ENCODE assay signal across 13 cellular contexts in the genomic region with DNA sequence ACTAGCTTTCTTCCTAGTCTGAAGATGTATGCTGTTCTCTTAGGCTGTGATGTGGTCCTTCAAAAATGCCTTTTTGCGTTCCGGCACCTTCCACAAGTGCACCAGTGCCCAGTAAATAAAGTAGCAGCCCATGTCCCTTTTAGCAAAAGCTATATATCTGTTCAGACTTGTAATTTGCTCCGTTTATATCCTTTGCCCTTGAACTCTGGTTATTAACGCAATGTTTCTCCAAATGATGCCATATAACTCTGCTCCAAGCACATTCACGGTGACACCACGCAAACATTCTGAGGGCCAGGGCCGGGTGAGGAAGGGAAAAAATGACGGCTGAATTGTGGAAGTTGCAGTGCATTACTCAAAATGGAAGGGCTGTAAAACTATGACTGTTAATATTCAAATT.
DNase-seq lines count a peak whose midpoint lies in the region; ATAC-seq, FAIRE-seq and TF ChIP-seq lines count a peak whose summit lies in the region.
"Had no signal": no experiment of that assay in that cellular context is flagged by ENCODE, and none has a peak within 500 bp of the region (broad histone marks: within the 10 kb centered on the region; RNA-seq: fewer than 3 reads in every experiment).

No MANE protein-coding gene starts in this region.

- FAIRE-seq in HepG2 (lab: Jason Lieb, UNC): no peak

- no peaks in the 10 kb centered on the region for H4K20me1 ChIP-seq in HepG2 (ENCODE audit: insufficient read depth, low read length)

- CTCF ChIA-PET in HepG2 (lab: Yijun Ruan, JAX; ENCODE audit: low intra/inter-chr PET ratio, low total read pairs): no interaction called here

- WGBS in liver: 56% methylated on average over 8 of the region's 8 CpGs
- WGBS in HepG2 (ENCODE audit: low lambda C conversion rate): 16% methylated on average over 8 of the region's 8 CpGs
- 72 to 78% methylated on average over 8 of the region's 8 CpGs for WGBS in esophagus squamous epithelium, 2 donors
- 3 to 20% (median 7%) methylated on average over 8 of the region's 8 CpGs for WGBS in ovary, 3 donors

- BruUV-seq in HepG2 (replicated peaks; lab: Mats Ljungman, UMichigan): no TSS peak

- TF ChIP-seq RAD21 in liver (IDR thresholded peaks at IDR 0.05) (peak; percentile 7 to 31), HepG2 (CRISPR knock-in tag; IDR thresholded peaks at IDR 0.05) (no peak)

- H3K9me3 ChIP-seq in liver (ENCODE audit: control insufficient read depth in 4 of 4, low read length in 3 of 4) (no peaks in the 10 kb centered on the region), HepG2 (ENCODE audit: low read length) (no peaks in the 10 kb centered on the region; the same call in none of the 2 replicates), esophagus squamous epithelium (no peaks in the 10 kb centered on the region), ovary (no peaks in the 10 kb centered on the region), vagina (no peaks in the 10 kb centered on the region)
- H3K9me3 ChIP-seq: MG63 had no signal

- TF ChIP-seq POLR2A in HepG2 (IDR thresholded peaks at IDR 0.05; ENCODE audit: insufficient read depth in 1 of 2, low read depth in 2 of 2, low read length in 2 of 2) (no peak), esophagus squamous epithelium (IDR thresholded peaks at IDR 0.05) (no peak), ovary (IDR thresholded peaks at IDR 0.05) (peak; percentile 72), vagina (IDR thresholded peaks at IDR 0.05) (no peak)

- TF ChIP-seq EP300 in HepG2 (IDR thresholded peaks at IDR 0.05; ENCODE audit: low read depth in 2 of 2, low read length in 2 of 2): no peak
- TF ChIP-seq EP300 in HepG2 (CRISPR knock-in tag; IDR thresholded peaks at IDR 0.05; ENCODE audit: borderline replicate concordance): no peak
- TF ChIP-seq EP300 in ovary (IDR thresholded peaks at IDR 0.05): no peak

- no peak overlapping the region for H3K4me3 ChIP-seq in liver (ENCODE audit: low read depth in 1 of 3, low read length in 3 of 3)
- H3K4me3 ChIP-seq in HepG2 (replicated peaks in 1 of 3; ENCODE audit: insufficient read depth in 1 of 3, low read depth in 2 of 3, low read length in 3 of 3): no peak overlapping the region
- H3K4me3 ChIP-seq in esophagus squamous epithelium: peak overlapping the region in 1 of 4 donors; percentile 27
- H3K4me3 ChIP-seq in ovary: peak overlapping the region; percentile 56
- H3K4me3 ChIP-seq in vagina: peak overlapping the region in 1 of 2 donors; percentile 20
- H3K4me3 ChIP-seq: MG63 had no signal

- H3K27me3 ChIP-seq in liver (ENCODE audit: control insufficient read depth in 4 of 4, insufficient read depth in 4 of 4, low read length in 3 of 4): peaks cover 0 to 7% (median 5%) of the 10 kb centered on the region in 4 donors
- H3K27me3 ChIP-seq in HepG2 (ENCODE audit: control insufficient read depth in 1 of 2, insufficient read depth in 2 of 2, low read length in 2 of 2): no peaks in the 10 kb centered on the region
- H3K27me3 ChIP-seq in esophagus squamous epithelium: peaks cover 0 to 45% (median 0%) of the 10 kb centered on the region in 4 donors
- no peaks in the 10 kb centered on the region for H3K27me3 ChIP-seq in ovary
- no peaks in the 10 kb centered on the region for H3K27me3 ChIP-seq in vagina
- H3K27me3 ChIP-seq: MG63 had no signal

- intact Hi-C loops in HepG2 (cut with micrococcal nuclease; ENCODE audit: unreplicated experiment): no loop called here
- intact Hi-C loops in esophagus squamous epithelium (cut with DNase I): no loop called here
- intact Hi-C loops in ovary (cut with DNase I): loop anchor here (5.0 to 10.0 kb wide), 8 partner anchors 42 to 1013 kb away; a partner anchor contains a TSS
- intact Hi-C loops in vagina (cut with DNase I): loop anchor here (5.0 to 10.0 kb wide), 3 partner anchors 67 to 1008 kb away; no protein-coding TSS in a partner anchor
- intact Hi-C loops in posterior vena cava (cut with DNase I): loop anchor here (5.0 kb wide), 3 partner anchors 67 to 1003 kb away; a partner anchor contains a TSS

- TF ChIP-seq CTCF in liver (IDR thresholded peaks at IDR 0.05; ENCODE audit: low read depth, low read length, missing input control): no peak
- TF ChIP-seq CTCF in HepG2 (CRISPR knock-in tag; IDR thresholded peaks at IDR 0.05): no peak
- no peak for TF ChIP-seq CTCF in esophagus squamous epithelium (IDR thresholded peaks at IDR 0.05)
- TF ChIP-seq CTCF in ovary (IDR thresholded peaks at IDR 0.05): no peak
- TF ChIP-seq CTCF in vagina (IDR thresholded peaks at IDR 0.05): no peak

- H3K27ac ChIP-seq in liver (ENCODE audit: low read depth in 1 of 2, low read length in 2 of 2): peak overlapping the region; percentile 51 to 54
- H3K27ac ChIP-seq in HepG2 (ENCODE audit: extremely low read length, insufficient read depth, low read length): no peak overlapping the region
- H3K27ac ChIP-seq in esophagus squamous epithelium: peak overlapping the region; percentile 1 to 85 (median 61)
- peak overlapping the region; percentile 84 to 98 for H3K27ac ChIP-seq in ovary
- peak overlapping the region; percentile 61 for H3K27ac ChIP-seq in vagina

- POLR2A ChIA-PET in HepG2 (lab: Yijun Ruan, JAX): no interaction called here

- ATAC-seq in HepG2: no peak
- ATAC-seq in GM19395 (IDR thresholded peaks at IDR 0.05; ENCODE audit: unreplicated experiment): no peak

- H3K79me2 ChIP-seq in HepG2 (ENCODE audit: insufficient read depth, low read length): no peaks in the 10 kb centered on the region

- DNase-seq in HepG2 (ENCODE audit: low spot score) (no peak), esophagus squamous epithelium (lab: John Stamatoyannopoulos, UW) (no peak), ovary (peak; percentile 65 to 77 (median 71)), vagina (ENCODE audit: extremely low spot score in 2 of 2) (no peak), posterior vena cava (ENCODE audit: low spot score) (no peak), C1 segment of cervical spinal cord (lab: John Stamatoyannopoulos, UW) (no peak)
- DNase-seq: MG63, NCI-H1105 treated with DMSO at 0.1 percent for 48 hours, NCI-H187, NCI-H446 treated with DMSO at 0.1 percent for 48 hours, NCI-H82 had no signal

- H3K9ac ChIP-seq in liver (ENCODE audit: low read depth in 1 of 2, low read length in 2 of 2) (no peak overlapping the region), HepG2 (ENCODE audit: insufficient read depth, low read depth, low read length) (no peak overlapping the region)

- H3K4me1 ChIP-seq in liver (ENCODE audit: control insufficient read depth in 4 of 4, insufficient read depth in 4 of 4, low read length in 3 of 4) (peaks cover 0 to 3% (median 1%) of the 10 kb centered on the region in 4 donors), HepG2 (ENCODE audit: insufficient read depth, low read length) (no peaks in the 10 kb centered on the region), esophagus squamous epithelium (peaks cover 0 to 14% (median 3%) of the 10 kb centered on the region in 3 donors), ovary (ENCODE audit: insufficient read depth) (no peaks in the 10 kb centered on the region), vagina (no peaks in the 10 kb centered on the region)

- H3K36me3 ChIP-seq in liver (ENCODE audit: control insufficient read depth in 4 of 4, insufficient read depth in 3 of 4, low read depth in 1 of 4, low read length in 3 of 4): no peaks in the 10 kb centered on the region
- no peaks in the 10 kb centered on the region for H3K36me3 ChIP-seq in HepG2 (replicated peaks in 1 of 2; ENCODE audit: control insufficient read depth in 1 of 2, insufficient read depth in 2 of 2, low read length in 2 of 2)
- no peaks in the 10 kb centered on the region for H3K36me3 ChIP-seq in esophagus squamous epithelium
- no peaks in the 10 kb centered on the region for H3K36me3 ChIP-seq in ovary
- no peaks in the 10 kb centered on the region for H3K36me3 ChIP-seq in vagina
- H3K36me3 ChIP-seq: MG63 had no signal

- no peak overlapping the region for H3K4me2 ChIP-seq in HepG2 (ENCODE audit: low read depth, low read length)

- H2AFZ ChIP-seq in HepG2 (ENCODE audit: low read length): no peak overlapping the region

- in situ Hi-C loops in HepG2 (cut with HindIII; ENCODE audit: extremely low pct_ligation_motif_present, low pct_unique_long_range_greater_than_20kb): no loop called here

TF ChIP-seq in liver, 16 proteins besides CTCF, POLR2A, EP300 and RAD21:
- TF ChIP-seq FOXA1 (IDR thresholded peaks at IDR 0.05) (no peak), JUND (IDR thresholded peaks at IDR 0.05) (peak in 1 of 2 donors; percentile 15)

TF ChIP-seq in HepG2, 621 proteins besides CTCF, POLR2A, EP300 and RAD21 (continues in another document):
- no peak for TF ChIP-seq ZNF550 (CRISPR knock-in tag; IDR thresholded peaks at IDR 0.05; ENCODE audit: borderline replicate concordance)
- TF ChIP-seq, protein P1, sequence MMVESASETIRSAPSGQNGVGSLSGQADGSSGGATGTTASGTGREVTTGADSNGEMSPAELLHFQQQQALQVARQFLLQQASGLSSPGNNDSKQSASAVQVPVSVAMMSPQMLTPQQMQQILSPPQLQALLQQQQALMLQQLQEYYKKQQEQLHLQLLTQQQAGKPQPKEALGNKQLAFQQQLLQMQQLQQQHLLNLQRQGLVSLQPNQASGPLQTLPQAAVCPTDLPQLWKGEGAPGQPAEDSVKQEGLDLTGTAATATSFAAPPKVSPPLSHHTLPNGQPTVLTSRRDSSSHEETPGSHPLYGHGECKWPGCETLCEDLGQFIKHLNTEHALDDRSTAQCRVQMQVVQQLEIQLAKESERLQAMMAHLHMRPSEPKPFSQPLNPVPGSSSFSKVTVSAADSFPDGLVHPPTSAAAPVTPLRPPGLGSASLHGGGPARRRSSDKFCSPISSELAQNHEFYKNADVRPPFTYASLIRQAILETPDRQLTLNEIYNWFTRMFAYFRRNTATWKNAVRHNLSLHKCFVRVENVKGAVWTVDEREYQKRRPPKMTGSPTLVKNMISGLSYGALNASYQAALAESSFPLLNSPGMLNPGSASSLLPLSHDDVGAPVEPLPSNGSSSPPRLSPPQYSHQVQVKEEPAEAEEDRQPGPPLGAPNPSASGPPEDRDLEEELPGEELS (CRISPR knock-in tag; IDR thresholded peaks at IDR 0.05): no peak
- TF ChIP-seq, protein P2, sequence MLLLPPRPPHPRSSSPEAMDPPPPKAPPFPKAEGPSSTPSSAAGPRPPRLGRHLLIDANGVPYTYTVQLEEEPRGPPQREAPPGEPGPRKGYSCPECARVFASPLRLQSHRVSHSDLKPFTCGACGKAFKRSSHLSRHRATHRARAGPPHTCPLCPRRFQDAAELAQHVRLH (CRISPR knock-in tag; IDR thresholded peaks at IDR 0.05; ENCODE audit: borderline replicate concordance, low read depth): no peak
- no peak for TF ChIP-seq POLR2AphosphoS2 (IDR thresholded peaks at IDR 0.05; ENCODE audit: low read depth, low read length)
- TF ChIP-seq, protein P3, sequence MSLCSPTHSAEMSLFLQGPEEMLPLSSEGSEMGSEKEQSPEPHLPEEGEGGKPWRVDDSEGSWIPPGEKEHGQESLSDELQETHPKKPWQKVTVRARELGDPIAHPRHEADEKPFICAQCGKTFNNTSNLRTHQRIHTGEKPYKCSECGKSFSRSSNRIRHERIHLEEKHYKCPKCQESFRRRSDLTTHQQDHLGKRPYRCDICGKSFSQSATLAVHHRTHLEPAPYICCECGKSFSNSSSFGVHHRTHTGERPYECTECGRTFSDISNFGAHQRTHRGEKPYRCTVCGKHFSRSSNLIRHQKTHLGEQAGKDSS (CRISPR knock-in tag; IDR thresholded peaks at IDR 0.05; ENCODE audit: borderline replicate concordance, low read depth): no peak
- no peak for TF ChIP-seq NRL (CRISPR knock-in tag; IDR thresholded peaks at IDR 0.05; ENCODE audit: borderline replicate concordance)
- TF ChIP-seq ZNF354B (CRISPR knock-in tag; IDR thresholded peaks at IDR 0.05): no peak

Comparison
In these comparisons a context has a peak if more than half of its experiments do, and no peak if none do; other contexts are left out.
1. DNase-seq: peak in ovary (5 of 5); none in HepG2 (single experiment), esophagus squamous epithelium (single experiment), vagina (0 of 2), posterior vena cava (single experiment) and C1 segment of cervical spinal cord (0 of 14).
2. intact Hi-C loops: an anchor here in ovary (5.0 to 10.0 kb wide), vagina (5.0 to 10.0 kb wide) and posterior vena cava (5.0 kb wide); none called in HepG2 and esophagus squamous epithelium.